20 cellular contexts compared by ENCODE assay signal in the genomic region with DNA sequence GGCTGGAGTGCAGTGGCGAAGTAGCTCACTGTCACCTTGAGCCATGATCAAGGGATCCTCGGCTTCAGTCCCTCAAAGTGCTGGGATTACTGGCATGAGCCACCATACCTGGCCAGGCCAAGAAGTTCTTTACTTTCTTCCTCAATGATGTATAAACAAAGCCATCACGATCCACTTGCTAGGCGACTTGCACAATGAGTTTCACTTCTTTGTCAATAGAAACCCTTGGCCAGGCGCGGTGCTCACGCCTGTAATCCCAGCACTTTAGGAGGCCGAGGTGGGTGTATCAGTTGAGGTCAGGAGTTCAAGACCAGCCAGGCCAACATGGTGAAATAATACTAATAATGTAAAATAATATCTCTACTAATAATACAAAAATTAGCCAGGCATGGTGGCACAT. TPM values are rescaled to one million over a fixed set of nuclear protein-coding genes. Genes with fewer than 3 reads are reported as not detected.
DNase-seq lines count a peak whose midpoint lies in the region; ATAC-seq and TF ChIP-seq lines count a peak whose summit lies in the region.
"Had no signal": no experiment of that assay in that cellular context is flagged by ENCODE, and none has a peak within 500 bp of the region (broad histone marks: within the 10 kb centered on the region; RNA-seq: fewer than 3 reads in every experiment).

No MANE protein-coding gene starts in this region.

- TF ChIP-seq CTCF in transverse colon (IDR thresholded peaks at IDR 0.05) (no peak), testis (IDR thresholded peaks at IDR 0.05) (no peak)

- H3K36me3 ChIP-seq in HUES64 (ENCODE audit: insufficient read depth, low read length) (peaks cover 11% of the 10 kb centered on the region), transverse colon (no peaks in the 10 kb centered on the region), testis (ENCODE audit: low read depth, missing control alignments) (no peaks in the 10 kb centered on the region)
- H3K36me3 ChIP-seq: cardiac muscle cell, pancreas had no signal

- ATAC-seq in left colon (peak; percentile 31), GM19035 (IDR thresholded peaks at IDR 0.05; ENCODE audit: unreplicated experiment) (no peak)
- ATAC-seq: activated CD4-positive, alpha-beta T cell treated with anti-CD3 and anti-CD28 coated beads for 36 hours; activated T-cell treated with anti-CD3 and anti-CD28 coated beads, Interleukin-2, amount 50 U/mL, for 72 hours; naive thymus-derived CD4-positive, alpha-beta T cell; pancreas had no signal

- H3K27ac ChIP-seq in HUES64 (ENCODE audit: low read depth, low read length) (peak overlapping the region; percentile 86; the same call in 1 of the 2 replicates), transverse colon (peak overlapping the region; percentile 23 to 39 (median 28)), testis (no peak overlapping the region)
- H3K27ac ChIP-seq: cardiac muscle cell, pancreas, tibial artery had no signal

- TF ChIP-seq POLR2A in transverse colon (IDR thresholded peaks at IDR 0.05) (no peak), testis (IDR thresholded peaks at IDR 0.05) (no peak)

- H3K4me1 ChIP-seq in HUES64 (ENCODE audit: insufficient read depth, low read length) (peaks cover 35% of the 10 kb centered on the region), transverse colon (peaks cover 3 to 21% (median 16%) of the 10 kb centered on the region in 4 donors), testis (no peaks in the 10 kb centered on the region)
- H3K4me1 ChIP-seq: pancreas had no signal

- intact Hi-C loops in left colon (cut with DNase I, micrococcal nuclease) = no loop called here
- intact Hi-C loops in transverse colon (cut with DNase I; ENCODE audit: low total_unique reads) = no loop called here
- intact Hi-C loops in testis (cut with DNase I; ENCODE audit: low total_unique reads) = no loop called here

- no peaks in the 10 kb centered on the region for H3K9me3 ChIP-seq in HUES64 (ENCODE audit: insufficient read depth, low read depth, low read length)
- H3K9me3 ChIP-seq in transverse colon = no peaks in the 10 kb centered on the region
- no peaks in the 10 kb centered on the region for H3K9me3 ChIP-seq in testis
- H3K9me3 ChIP-seq: pancreas, tibial artery had no signal

- peak overlapping the region; percentile 30; the same call in 1 of the 2 replicates for H3K9ac ChIP-seq in HUES64 (ENCODE audit: low read depth, low read length)

- DNase-seq in SIG-M5 (lab: John Stamatoyannopoulos, UW) (peak; percentile 21), left colon (peak in 1 of 2 donors; percentile 64), transverse colon (no peak), NCI-H146 (lab: John Stamatoyannopoulos, UW) (no peak), testis (no peak), NCI-H128 (lab: John Stamatoyannopoulos, UW; ENCODE audit: unreplicated experiment) (no peak)
- DNase-seq: activated CD4-positive, alpha-beta T cell treated with anti-CD3 and anti-CD28 coated beads for 36 hours; activated naive CD4-positive, alpha-beta T cell treated with anti-CD3 and anti-CD28 coated beads, Interleukin-2, amount 10 ng/mL, durations not matched to agents 7 days and 5 days; activated T-cell treated with anti-CD3 and anti-CD28 coated beads, Interleukin-2, amount 50 U/mL, for 72 hours; naive thymus-derived CD4-positive, alpha-beta T cell; NCI-H2029; NCI-H226; pancreas; stimulated activated CD4-positive, alpha-beta T cell treated with anti-CD3 and anti-CD28 coated beads, Interleukin-2, amount 100 ng/mL, for 24 hours; stimulated activated naive CD4-positive, alpha-beta T cell; SW 1271; tibial artery had no signal

- no peak for TF ChIP-seq EP300 in transverse colon (IDR thresholded peaks at IDR 0.05; ENCODE audit: low read depth)

- WGBS in HUES64 = 94% methylated on average over 8 of the region's 8 CpGs
- WGBS in transverse colon (ENCODE audit: low coverage in 1 of 2), 2 donors = 61 to 63% methylated on average over 5 to 8 of the region's 8 CpGs
- 86 to 88% methylated on average over 8 of the region's 8 CpGs for WGBS in testis, 2 donors

- H3K4me3 ChIP-seq in HUES64 (ENCODE audit: low read length) (no peak overlapping the region), transverse colon (no peak overlapping the region), testis (no peak overlapping the region)
- H3K4me3 ChIP-seq: cardiac muscle cell, pancreas, tibial artery had no signal

- in situ Hi-C loops in transverse colon (cut with MboI; ENCODE audit: low pct_ligation_motif_present in 1 of 4, low pct_unique_long_range_greater_than_20kb in 1 of 4, low sequenced_read_pairs in 3 of 4) = no loop called here

- H3K27me3 ChIP-seq in HUES64 (ENCODE audit: insufficient read depth, low read length) (no peaks in the 10 kb centered on the region), transverse colon (no peaks in the 10 kb centered on the region), testis (no peaks in the 10 kb centered on the region)
- H3K27me3 ChIP-seq: cardiac muscle cell, pancreas had no signal

RNA-seq across cellular contexts. Expression of gene SPSB2, which starts 14.4 kb away (rescaled TPM):
- 10.5 TPM for polyA plus RNA-seq in HUES64 (2013, experiment 1 of 2)
- 9.4 TPM for polyA plus RNA-seq in HUES64 (2013, experiment 2 of 2)
- total RNA-seq in left colon = 10 to 100 TPM; 11.7 to 11.8 TPM
- total RNA-seq in transverse colon = 10 to 100 TPM in 2 of 4 donors, 1 to 10 TPM in 2; 4.5 to 21.0 (median 8.2) TPM
- 10 to 100 TPM; 11.6 to 22.0 TPM for total RNA-seq in testis
- polyA plus RNA-seq in testis (ENCODE audit: insufficient read depth, low read depth, low replicate concordance) = 21.3 TPM

RNA-seq across cellular contexts. Expression of gene LRRC23, which starts 17.2 kb away (rescaled TPM):
- 1.8 TPM for polyA plus RNA-seq in HUES64 (2013, experiment 1 of 2)
- polyA plus RNA-seq in HUES64 (2013, experiment 2 of 2) = 4.2 TPM
- total RNA-seq in left colon = 1 to 10 TPM; 2.9 to 4.3 TPM
- 10 to 100 TPM in 1 of 4 donors, 1 to 10 TPM in 1, under 1 TPM in 1, not detected in 1; 0.60 to 11.3 (median 5.9) TPM for total RNA-seq in transverse colon
- 10 to 100 TPM; 32.7 to 33.9 TPM for total RNA-seq in testis
- polyA plus RNA-seq in testis (ENCODE audit: insufficient read depth, low read depth, low replicate concordance) = 112 TPM

RNA-seq across cellular contexts. Expression of gene TPI1, which starts 20.1 kb away (rescaled TPM):
- 868 TPM for polyA plus RNA-seq in HUES64 (2013, experiment 1 of 2)
- 943 TPM for polyA plus RNA-seq in HUES64 (2013, experiment 2 of 2)
- total RNA-seq in left colon (100 to 1,000 TPM; 702 to 720 TPM), transverse colon (100 to 1,000 TPM; 360 to 671 (median 400) TPM), testis (100 to 1,000 TPM; 347 to 356 TPM)
- polyA plus RNA-seq in testis (ENCODE audit: insufficient read depth, low read depth, low replicate concordance) = 544 TPM

RNA-seq across cellular contexts. Expression of gene ENO2, which starts 26.9 kb away (rescaled TPM):
- 43.3 TPM for polyA plus RNA-seq in HUES64 (2013, experiment 1 of 2)
- polyA plus RNA-seq in HUES64 (2013, experiment 2 of 2) = 68.8 TPM
- total RNA-seq in left colon (10 to 100 TPM in 1 of 2 donors, 1 to 10 TPM in 1; 3.1 to 10.9 TPM), transverse colon (10 to 100 TPM in 2 of 4 donors, 1 to 10 TPM in 2; 7.2 to 14.1 (median 9.6) TPM), testis (1 to 10 TPM; 8.8 to 8.9 TPM)
- 14.3 TPM for polyA plus RNA-seq in testis (ENCODE audit: insufficient read depth, low read depth, low replicate concordance)

RNA-seq across cellular contexts. Expression of gene USP5, which starts 35.5 kb away (rescaled TPM):
- polyA plus RNA-seq in HUES64 (2013, experiment 1 of 2) = 69.7 TPM
- polyA plus RNA-seq in HUES64 (2013, experiment 2 of 2) = 67.6 TPM
- total RNA-seq in left colon (10 to 100 TPM; 68.5 to 81.4 TPM), transverse colon (100 to 1,000 TPM in 1 of 4 donors, 10 to 100 TPM in 3; 30.5 to 171 (median 35.4) TPM), testis (10 to 100 TPM; 96.1 to 97.5 TPM)
- polyA plus RNA-seq in testis (ENCODE audit: insufficient read depth, low read depth, low replicate concordance) = 154 TPM

Comparison
In these comparisons a context has a peak if more than half of its experiments do, and no peak if none do; other contexts are left out.
1. H3K27ac ChIP-seq: peak in HUES64 (single experiment) and transverse colon (4 of 4); none in testis (0 of 2).